In the genomic region with DNA sequence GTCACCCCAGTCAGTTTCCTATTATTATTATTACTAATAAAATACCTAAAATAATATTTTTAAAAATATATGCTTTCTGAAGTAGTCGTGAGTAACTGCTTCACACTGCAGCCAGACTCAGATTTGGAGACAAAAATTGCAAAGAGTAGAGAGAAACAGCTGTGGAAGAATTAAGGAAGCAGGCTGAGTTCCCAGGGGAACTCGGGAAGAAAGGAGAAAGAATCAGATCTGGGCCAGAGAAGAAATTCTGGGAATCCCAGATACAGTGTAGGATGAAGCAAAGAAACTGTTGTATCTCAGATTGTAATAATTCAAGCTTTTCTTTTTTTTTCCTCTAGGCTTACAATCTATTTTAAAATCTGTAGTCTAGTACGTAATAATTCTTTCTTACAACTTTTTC, we compare ENCODE assay signal across 21 cellular contexts.
"Had no signal": no experiment of that assay in that cellular context is flagged by ENCODE, and none has a peak within 500 bp of the region (broad histone marks: within the 10 kb centered on the region; RNA-seq: fewer than 3 reads in every experiment).

No MANE protein-coding gene starts in this region.

- H3K4me1 ChIP-seq: SJCRH30 had no signal

- H3K4me3 ChIP-seq: MG63, SJCRH30 had no signal

- ATAC-seq: Panc1, PC-3 had no signal

- H3K36me3 ChIP-seq: MG63, SJCRH30 had no signal

- H3K9me3 ChIP-seq: MG63, SJCRH30 had no signal

- H3K27ac ChIP-seq: HL-60, RWPE1, SJCRH30 had no signal

- DNase-seq: KBM-7; MG63; NCI-H1092 treated with DMSO at 0.1 percent for 48 hours; NCI-H1436; NCI-H187; NCI-H2029; NCI-H2081 treated with DMSO at 0.1 percent for 48 hours; NCI-H2171; NCI-H226; NCI-H446; NCI-H510A; NCI-H524 treated with DMSO at 0.1 percent for 48 hours; NCI-H69; NCI-H774; NK-92 treated with Interleukin-12 subunit alpha and Interleukin-12 subunit beta, amount 100 ng/mL, for 24 hours; PC-3; SHP77 treated with DMSO at 0.1 percent for 48 hours; SJCRH30 had no signal
